27 cellular contexts compared by ENCODE assay signal in genomic region chr13:110197041-110197440, GRCh38.
DNase-seq lines count a peak whose midpoint lies in the region; ATAC-seq and TF ChIP-seq lines count a peak whose summit lies in the region.
"Had no signal": no experiment of that assay in that cellular context is flagged by ENCODE, and none has a peak within 500 bp of the region (broad histone marks: within the 10 kb centered on the region; RNA-seq: fewer than 3 reads in every experiment).

No MANE protein-coding gene starts in this region.

- no peak for TF ChIP-seq POLR2A in sigmoid colon (IDR thresholded peaks at IDR 0.05)

- H3K4me3 Mint-ChIP-seq in chondrocyte (ENCODE audit: unreplicated experiment), result no peak overlapping the region
- H3K4me3 Mint-ChIP-seq: activated CD8-positive, alpha-beta memory T cell treated with anti-CD3 and anti-CD28 coated beads, Interleukin-2, amount 10 ng/mL, durations not matched to agents 7 days and 5 days; activated naive CD8-positive, alpha-beta T cell treated with anti-CD3 and anti-CD28 coated beads, Interleukin-2, amount 50 U/mL, for 24 hours; neural crest cell had no signal

- H3K4me1 Mint-ChIP-seq in chondrocyte (ENCODE audit: low read depth), result peaks cover 41% of the 10 kb centered on the region
- H3K4me1 Mint-ChIP-seq: activated CD8-positive, alpha-beta memory T cell treated with anti-CD3 and anti-CD28 coated beads, Interleukin-2, amount 10 ng/mL, durations not matched to agents 7 days and 5 days; activated naive CD8-positive, alpha-beta T cell treated with anti-CD3 and anti-CD28 coated beads, Interleukin-2, amount 50 U/mL, for 24 hours had no signal

- intact Hi-C loops in sigmoid colon (cut with DNase I), result no loop called here

- TF ChIP-seq CTCF in AG10803 (conservative IDR thresholded peaks at IDR 0.05; ENCODE audit: low read length), result no peak
- no peak for TF ChIP-seq CTCF in chondrocyte (IDR thresholded peaks at IDR 0.05)
- TF ChIP-seq CTCF in fibroblast of villous mesenchyme (IDR thresholded peaks at IDR 0.05; ENCODE audit: insufficient read depth, low read depth, low read length), result no peak
- TF ChIP-seq CTCF in sigmoid colon (IDR thresholded peaks at IDR 0.05), result no peak

- peak overlapping the region; percentile 74 for H3K27ac Mint-ChIP-seq in chondrocyte (ENCODE audit: unreplicated experiment)
- H3K27ac Mint-ChIP-seq: activated CD8-positive, alpha-beta memory T cell treated with anti-CD3 and anti-CD28 coated beads, Interleukin-2, amount 10 ng/mL, durations not matched to agents 7 days and 5 days; activated naive CD8-positive, alpha-beta T cell treated with anti-CD3 and anti-CD28 coated beads, Interleukin-2, amount 50 U/mL, for 24 hours had no signal

- peaks cover 83% of the 10 kb centered on the region for H3K36me3 Mint-ChIP-seq in chondrocyte (ENCODE audit: low read depth)
- H3K36me3 Mint-ChIP-seq: activated CD8-positive, alpha-beta memory T cell treated with anti-CD3 and anti-CD28 coated beads, Interleukin-2, amount 10 ng/mL, durations not matched to agents 7 days and 5 days had no signal

- no peaks in the 10 kb centered on the region for H3K27me3 ChIP-seq in sigmoid colon
- H3K27me3 ChIP-seq: pancreas had no signal

- 87 to 91% methylated on average over 3 of the region's 3 CpGs for WGBS in sigmoid colon, 2 donors

- no peak for TF ChIP-seq EP300 in sigmoid colon (IDR thresholded peaks at IDR 0.05)

- DNase-seq in AG10803 (ENCODE audit: low read depth) (peak; percentile 34), chondrocyte (ENCODE audit: low spot score) (no peak), fibroblast of villous mesenchyme (ENCODE audit: low read depth) (peak; percentile 99), sigmoid colon (no peak), NCI-H345 treated with DMSO at 0.1 percent for 48 hours (lab: John Stamatoyannopoulos, UW; ENCODE audit: unreplicated experiment) (no peak), RPMI8226 (no peak)
- DNase-seq: activated CD4-positive, alpha-beta T cell treated with anti-CD3 and anti-CD28 coated beads, Interleukin-2, amount 50 U/mL, for 4 hours; activated CD8-positive, alpha-beta memory T cell treated with anti-CD3 and anti-CD28 coated beads, Interleukin-2, amount 10 ng/mL, durations not matched to agents 7 days and 5 days; activated naive CD4-positive, alpha-beta T cell; activated naive CD8-positive, alpha-beta T cell treated with anti-CD3 and anti-CD28 coated beads, Interleukin-2, amount 50 U/mL, for 24 hours; activated T-cell treated with anti-CD3 and anti-CD28 coated beads, Interleukin-2, amount 50 U/mL, for 48 hours; DMS53; foreskin melanocyte; Kasumi-1; left cardiac atrium; NCI-H1436 treated with DMSO at 0.1 percent for 48 hours; NCI-H345; NCI-H774; pancreas; SIG-M5; stimulated activated CD4-positive, alpha-beta T cell treated with anti-CD3 and anti-CD28 coated beads, Interleukin-1b, Interleukin-23, amount 100 ng/mL, for 48 hours; stimulated activated naive CD4-positive, alpha-beta T cell treated with Interleukin-2 at 50 U/mL for 16 hours had no signal

- H3K27me3 Mint-ChIP-seq in chondrocyte (ENCODE audit: low read depth), result no peaks in the 10 kb centered on the region

- no peak overlapping the region for H3K4me3 ChIP-seq in AG10803 (ENCODE audit: low read length)
- H3K4me3 ChIP-seq in fibroblast of villous mesenchyme (ENCODE audit: low read depth, low read length), result no peak overlapping the region
- H3K4me3 ChIP-seq in sigmoid colon, result no peak overlapping the region
- H3K4me3 ChIP-seq: BLaER1 treated with 17β-estradiol and CSF1 and Interleukin-3, amounts not matched to agents 10 nM and 100 nM; pancreas; skin epidermis had no signal

- H3K9me3 ChIP-seq in sigmoid colon, result no peaks in the 10 kb centered on the region
- H3K9me3 ChIP-seq: BLaER1 treated with 17β-estradiol and CSF1 and Interleukin-3, amounts not matched to agents 10 nM and 100 nM; pancreas had no signal

- peak overlapping the region; percentile 1 to 63 (median 22) for H3K27ac ChIP-seq in sigmoid colon
- H3K27ac ChIP-seq: BLaER1 treated with 17β-estradiol and CSF1 and Interleukin-3, amounts not matched to agents 10 nM and 100 nM; pancreas; skin epidermis had no signal

- ATAC-seq in GM18909 (IDR thresholded peaks at IDR 0.05; ENCODE audit: poor library complexity, unreplicated experiment), result no peak
- ATAC-seq: activated CD4-positive, CD25-positive, alpha-beta regulatory T cell treated with anti-CD3 and anti-CD28 coated beads, Interleukin-2, amount 50 U/mL, for 24 hours; activated CD8-positive, alpha-beta memory T cell treated with anti-CD3 and anti-CD28 coated beads, Interleukin-2, amount 10 ng/mL, durations not matched to agents 7 days and 5 days; activated naive CD8-positive, alpha-beta T cell treated with anti-CD3 and anti-CD28 coated beads, Interleukin-2, amount 50 U/mL, for 24 hours; left cardiac atrium; pancreas had no signal

- H3K4me1 ChIP-seq in sigmoid colon, result peaks cover 0 to 22% (median 21%) of the 10 kb centered on the region in 4 donors
- H3K4me1 ChIP-seq: pancreas had no signal

- H3K36me3 ChIP-seq in sigmoid colon, result peaks cover 32 to 99% (median 67%) of the 10 kb centered on the region in 4 donors
- H3K36me3 ChIP-seq: BLaER1 treated with 17β-estradiol and CSF1 and Interleukin-3, amounts not matched to agents 10 nM and 100 nM had no signal

- no peaks in the 10 kb centered on the region for H3K9me3 Mint-ChIP-seq in chondrocyte (ENCODE audit: low read depth)
- H3K9me3 Mint-ChIP-seq: activated naive CD8-positive, alpha-beta T cell treated with anti-CD3 and anti-CD28 coated beads, Interleukin-2, amount 50 U/mL, for 24 hours; neural crest cell had no signal

Comparison
In these comparisons a context has a peak if more than half of its experiments do, and no peak if none do; other contexts are left out.
1. DNase-seq: peak in AG10803 (single experiment) and fibroblast of villous mesenchyme (single experiment); none in chondrocyte (single experiment), sigmoid colon (single experiment), NCI-H345 treated with DMSO at 0.1 percent for 48 hours (single experiment) and RPMI8226 (single experiment).